In genomic region chr14:77607741-77608302, GRCh38 we compare ENCODE assay signal across 10 cellular contexts. TPM values are rescaled to one million over a fixed set of nuclear protein-coding genes. Genes with fewer than 3 reads are reported as not detected.
DNase-seq lines count a peak whose midpoint lies in the region; ATAC-seq and TF ChIP-seq lines count a peak whose summit lies in the region.
"Had no signal": no experiment of that assay in that cellular context is flagged by ENCODE, and none has a peak within 500 bp of the region (broad histone marks: within the 10 kb centered on the region; RNA-seq: fewer than 3 reads in every experiment).

No MANE protein-coding gene starts in this region.

- H3K4me3 Mint-ChIP-seq in activated naive CD8-positive, alpha-beta T cell treated with anti-CD3 and anti-CD28 coated beads, Interleukin-2, amount 50 U/mL, for 24 hours = peak overlapping the region; percentile 24

- H3F3A ChIP-seq in GM23248 (ENCODE audit: insufficient read depth) = peaks cover 20% of the 10 kb centered on the region

- no peak for TF ChIP-seq POLR2A in suprapubic skin (IDR thresholded peaks at IDR 0.05)

- TF ChIP-seq EP300 in suprapubic skin (IDR thresholded peaks at IDR 0.05) = no peak

- H3K4me1 ChIP-seq in GM23248 (ENCODE audit: insufficient read depth) (peaks cover 26% of the 10 kb centered on the region), suprapubic skin (peaks cover 28% of the 10 kb centered on the region)

- H3K79me2 ChIP-seq in GM23248 (ENCODE audit: insufficient read depth) = peaks cover 100% of the 10 kb centered on the region

- no peak overlapping the region for H3K27ac ChIP-seq in GM23248
- H3K27ac ChIP-seq in suprapubic skin = no peak overlapping the region

- H3K27me3 Mint-ChIP-seq in activated naive CD8-positive, alpha-beta T cell treated with anti-CD3 and anti-CD28 coated beads, Interleukin-2, amount 50 U/mL, for 24 hours = no peaks in the 10 kb centered on the region

- TF ChIP-seq CTCF in suprapubic skin (IDR thresholded peaks at IDR 0.05) = no peak

- no peak overlapping the region for H2AFZ ChIP-seq in GM23248

- DNase-seq in activated naive CD8-positive, alpha-beta T cell treated with anti-CD3 and anti-CD28 coated beads, Interleukin-2, amount 50 U/mL, for 24 hours = peak; percentile 31
- DNase-seq in pulmonary artery endothelial cell (ENCODE audit: low read depth, low spot score) (peak; percentile 71), GM23248 (no peak), HK-2 (ENCODE audit: unreplicated experiment) (no peak), suprapubic skin (ENCODE audit: low spot score in 2 of 2) (no peak)
- no peak for DNase-seq in stimulated activated CD4-positive, alpha-beta T cell treated with anti-CD3 and anti-CD28 coated beads, Interleukin-4, amount 100 ng/mL, for 1 hour
- DNase-seq: effector memory CD4-positive, alpha-beta T cell; NCI-H1417 treated with DMSO at 0.1 percent for 48 hours had no signal

- H3K9ac ChIP-seq in GM23248 = no peak overlapping the region

- no peaks in the 10 kb centered on the region for H4K20me1 ChIP-seq in GM23248 (ENCODE audit: insufficient read depth)

- H3K36me3 ChIP-seq in GM23248 (ENCODE audit: low read depth) = no peaks in the 10 kb centered on the region; the same call in 1 of the 2 replicates
- H3K36me3 ChIP-seq in suprapubic skin = no peaks in the 10 kb centered on the region

- H3K4me2 ChIP-seq in GM23248 (ENCODE audit: unreplicated experiment) = no peak overlapping the region

- H3K27me3 ChIP-seq in GM23248 (replicated peaks; ENCODE audit: insufficient read depth) = no peaks in the 10 kb centered on the region
- H3K27me3 ChIP-seq in suprapubic skin = no peaks in the 10 kb centered on the region

- H3K36me3 Mint-ChIP-seq in activated naive CD8-positive, alpha-beta T cell treated with anti-CD3 and anti-CD28 coated beads, Interleukin-2, amount 50 U/mL, for 24 hours (ENCODE audit: low read depth) = no peaks in the 10 kb centered on the region

- WGBS in GM23248 (ENCODE audit: low coverage in 1 of 2, low lambda C conversion rate in 2 of 2, missing lambda C conversion rate in 2 of 2), 2 experiments = 80 to 83% methylated on average over 9 of the region's 9 CpGs
- WGBS in suprapubic skin = 69% methylated on average over 9 of the region's 9 CpGs

- H3K9me2 ChIP-seq in GM23248 (ENCODE audit: insufficient read depth) = no peaks in the 10 kb centered on the region

- H3K9me3 ChIP-seq in GM23248 (ENCODE audit: low read depth) = no peaks in the 10 kb centered on the region
- H3K9me3 ChIP-seq in suprapubic skin = no peaks in the 10 kb centered on the region

- in situ Hi-C loops in GM23248 (cut with MboI) = no loop called here

- H3K9me3 Mint-ChIP-seq in activated naive CD8-positive, alpha-beta T cell treated with anti-CD3 and anti-CD28 coated beads, Interleukin-2, amount 50 U/mL, for 24 hours = no peaks in the 10 kb centered on the region

- peak; percentile 62 for ATAC-seq in GM19395 (IDR thresholded peaks at IDR 0.05; ENCODE audit: unreplicated experiment)
- ATAC-seq in HG03565 (IDR thresholded peaks at IDR 0.05; ENCODE audit: unreplicated experiment) = peak; percentile 35
- ATAC-seq in activated naive CD8-positive, alpha-beta T cell treated with anti-CD3 and anti-CD28 coated beads, Interleukin-2, amount 50 U/mL, for 24 hours = peak; percentile 70

- H3K4me3 ChIP-seq in GM23248 (no peak overlapping the region), suprapubic skin (no peak overlapping the region)

- peaks cover 60% of the 10 kb centered on the region for H3K4me1 Mint-ChIP-seq in activated naive CD8-positive, alpha-beta T cell treated with anti-CD3 and anti-CD28 coated beads, Interleukin-2, amount 50 U/mL, for 24 hours

- peak overlapping the region; percentile 7 for H3K27ac Mint-ChIP-seq in activated naive CD8-positive, alpha-beta T cell treated with anti-CD3 and anti-CD28 coated beads, Interleukin-2, amount 50 U/mL, for 24 hours

RNA-seq across cellular contexts. Expression of gene SPTLC2, which starts 8.6 kb away (rescaled TPM):
- total RNA-seq in pulmonary artery endothelial cell = 48.1 and 54.5 TPM in 2 replicates
- total RNA-seq in GM23248 (2014; rRNA removed; shearing (Covaris generic)) = 45.6 and 50.2 TPM in 2 replicates
- polyA plus RNA-seq in GM23248 (2016; fragmentation: Nextera tagmentation; extraction: Ambion mirVana) = 38.1 and 44.7 TPM in 2 replicates
- 10 to 100 TPM; 18.9 to 24.6 (median 22.8) TPM for total RNA-seq in suprapubic skin

Comparison
In these comparisons a context has a peak if more than half of its experiments do, and no peak if none do; other contexts are left out.
1. DNase-seq: peak in activated naive CD8-positive, alpha-beta T cell treated with anti-CD3 and anti-CD28 coated beads, Interleukin-2, amount 50 U/mL, for 24 hours (single experiment) and pulmonary artery endothelial cell (single experiment); none in GM23248 (single experiment), HK-2 (single experiment), suprapubic skin (0 of 2) and stimulated activated CD4-positive, alpha-beta T cell treated with anti-CD3 and anti-CD28 coated beads, Interleukin-4, amount 100 ng/mL, for 1 hour (single experiment).
2. Peak in every context shown above with its lines, with median percentiles within 50 percentile points of each other: ATAC-seq.